9 cellular contexts compared by ENCODE assay signal in the genomic region with DNA sequence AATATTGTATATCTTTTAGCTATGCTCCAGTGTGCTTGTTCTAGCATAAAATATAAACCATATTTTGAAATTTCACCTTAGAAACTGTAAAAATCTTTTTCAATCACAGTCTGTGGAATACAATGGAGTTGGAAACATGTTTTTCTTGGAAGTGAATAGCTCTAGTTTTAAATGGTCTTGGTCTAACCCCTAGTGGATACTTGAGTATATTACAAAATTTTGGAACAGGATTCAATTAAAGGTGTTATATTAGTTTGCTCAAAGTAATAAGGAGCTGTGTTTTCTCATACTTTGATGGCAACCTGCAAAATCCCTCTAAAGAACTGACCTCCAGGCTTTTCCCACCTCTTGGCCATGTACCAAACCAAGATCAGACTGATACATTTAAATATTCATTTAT. TPM values are rescaled to one million over a fixed set of nuclear protein-coding genes. Genes with fewer than 3 reads are reported as not detected.
DNase-seq lines count a peak whose midpoint lies in the region; ATAC-seq and TF ChIP-seq lines count a peak whose summit lies in the region.
"Had no signal": no experiment of that assay in that cellular context is flagged by ENCODE, and none has a peak within 500 bp of the region (broad histone marks: within the 10 kb centered on the region; RNA-seq: fewer than 3 reads in every experiment).

No MANE protein-coding gene starts in this region.

- no peaks in the 10 kb centered on the region for H4K20me1 ChIP-seq in PC-3 (ENCODE audit: low read length)

- DNase-seq in SIG-M5 treated with dmso at 0.1 percent for 504 hours (lab: John Stamatoyannopoulos, UW; ENCODE audit: unreplicated experiment) (peak; percentile 2), SIG-M5 (lab: John Stamatoyannopoulos, UW) (no peak), PC-3 (peak; percentile 37), fibroblast of pulmonary artery (ENCODE audit: low read depth) (peak; percentile 36), tibial artery (no peak), germinal center (ENCODE audit: low spot score) (no peak), NCI-H524 treated with DMSO at 0.1 percent for 48 hours (lab: John Stamatoyannopoulos, UW) (no peak), ascending aorta (ENCODE audit: low spot score in 2 of 2) (no peak)

- no peak overlapping the region for H3K4me2 ChIP-seq in PC-3 (ENCODE audit: low read length)

- peak; percentile 45; the same call in 1 of the 2 replicates for ATAC-seq in PC-3
- ATAC-seq: naive thymus-derived CD8-positive, alpha-beta T cell had no signal

- TF ChIP-seq CTCF in PC-3 (conservative IDR thresholded peaks at IDR 0.05; ENCODE audit: low read depth, low read length): peak; percentile 58
- peak; percentile 36 for TF ChIP-seq CTCF in fibroblast of pulmonary artery (IDR thresholded peaks at IDR 0.05; ENCODE audit: low read length, missing control alignments)
- TF ChIP-seq CTCF in tibial artery (IDR thresholded peaks at IDR 0.05): peak; percentile 14 to 17
- TF ChIP-seq CTCF in ascending aorta (IDR thresholded peaks at IDR 0.05): peak in 1 of 3 experiments; percentile 29

- CTCF ChIA-PET in PC-3 (lab: Charles Lee): interaction anchor here (0.5 to 1.5 kb wide), 9 partner anchors 21 to 318 kb away, joined by 3 to 11 read pairs (median 4); partner anchors contain the start of gene STK26

- H3K36me3 ChIP-seq in PC-3 (ENCODE audit: low read depth, low read length) (peaks cover 10% of the 10 kb centered on the region; the same call in 1 of the 2 replicates), tibial artery (no peaks in the 10 kb centered on the region), ascending aorta (no peaks in the 10 kb centered on the region)

- no peaks in the 10 kb centered on the region for H3K9me2 ChIP-seq in PC-3 (replicated peaks; ENCODE audit: low read length)

- H3K9me3 ChIP-seq in PC-3 (ENCODE audit: low read length) (no peaks in the 10 kb centered on the region), tibial artery (no peaks in the 10 kb centered on the region), ascending aorta (no peaks in the 10 kb centered on the region)

- intact Hi-C loops in PC-3 (cut with micrococcal nuclease) (loop anchor here (1.0 kb wide), 3 partner anchors 49 to 230 kb away; no protein-coding TSS in a partner anchor), tibial artery (cut with DNase I; ENCODE audit: low total_unique reads) (no loop called here), ascending aorta (cut with DNase I) (loop anchor here (2.0 kb wide), 1 partner anchor 230 kb away; no protein-coding TSS in a partner anchor)

- no peak overlapping the region for H3K9ac ChIP-seq in PC-3 (ENCODE audit: low read length)

- H3K27ac ChIP-seq in PC-3 (ENCODE audit: low read length): no peak overlapping the region
- no peak overlapping the region for H3K27ac ChIP-seq in tibial artery
- H3K27ac ChIP-seq in ascending aorta: no peak overlapping the region

- no peaks in the 10 kb centered on the region for H3K27me3 ChIP-seq in PC-3 (ENCODE audit: low read length)
- H3K27me3 ChIP-seq in tibial artery: no peaks in the 10 kb centered on the region
- H3K27me3 ChIP-seq in ascending aorta: no peaks in the 10 kb centered on the region

- no TSS peak for BruUV-seq in PC-3 (replicated peaks; lab: Mats Ljungman, UMichigan)

- H3K4me3 ChIP-seq in PC-3 (ENCODE audit: low read length) (no peak overlapping the region), fibroblast of pulmonary artery (replicated peaks; ENCODE audit: low read depth, low read length) (no peak overlapping the region), tibial artery (no peak overlapping the region), ascending aorta (no peak overlapping the region)

- H3K79me2 ChIP-seq in PC-3 (ENCODE audit: low read length): no peaks in the 10 kb centered on the region

- POLR2A ChIA-PET in PC-3 (lab: Charles Lee; ENCODE audit: unreplicated experiment): no interaction called here

- peaks cover 16% of the 10 kb centered on the region for H3K4me1 ChIP-seq in PC-3 (ENCODE audit: insufficient read depth, low read length)
- no peaks in the 10 kb centered on the region for H3K4me1 ChIP-seq in tibial artery
- no peaks in the 10 kb centered on the region for H3K4me1 ChIP-seq in ascending aorta

- no peaks in the 10 kb centered on the region for H3F3A ChIP-seq in PC-3 (ENCODE audit: low read length, unreplicated experiment)

- H2AFZ ChIP-seq in PC-3 (ENCODE audit: low read length): no peak overlapping the region

RNA-seq across cellular contexts. Expression of gene STK26, which starts 48.2 kb away (rescaled TPM):
- total RNA-seq in PC-3 (2014; rRNA removed) (47.4 and 50.7 TPM in 2 replicates), ascending aorta (1.8 TPM)

RNA-seq across cellular contexts. Expression of gene FRMD7, which starts 56.6 kb away (rescaled TPM):
- total RNA-seq in PC-3 (2014; rRNA removed) (0.04 TPM in 1 of 2 replicates, not detected in the other), ascending aorta (not detected)
- total RNA-seq: naive thymus-derived CD8-positive, alpha-beta T cell had no signal

Comparison
In these comparisons a context has a peak if more than half of its experiments do, and no peak if none do; other contexts are left out.
1. DNase-seq: peak in SIG-M5 treated with dmso at 0.1 percent for 504 hours (single experiment), PC-3 (single experiment) and fibroblast of pulmonary artery (single experiment); none in SIG-M5 (single experiment), tibial artery (0 of 2), germinal center (single experiment), NCI-H524 treated with DMSO at 0.1 percent for 48 hours (single experiment) and ascending aorta (0 of 2).
2. RNA of gene STK26, which starts 48.2 kb away (total RNA-seq): 47.4 to 50.7 TPM in PC-3; 1.8 TPM in ascending aorta (single experiment); every median in the first group is over 10 times any median in the second.